ENCODE assay signal across 1 cellular context in genomic region chr1:61051455-61052392, GRCh38.
TF ChIP-seq lines count a peak whose summit lies in the region.

No MANE protein-coding gene starts in this region.

TF ChIP-seq in K562, 482 proteins besides CTCF, POLR2A, EP300 and RAD21 (continued from another document and continues in another):
- TF ChIP-seq HCFC1 (IDR thresholded peaks at IDR 0.05; ENCODE audit: low read depth, low read length) (no peak), ZBTB12 (CRISPR knock-in tag; IDR thresholded peaks at IDR 0.05) (no peak), COPS2 (conservative IDR thresholded peaks at IDR 0.05) (no peak), POLR3A (IDR thresholded peaks at IDR 0.05; ENCODE audit: borderline replicate concordance, extremely low read depth, insufficient read depth, insufficient read length) (no peak), RNF219 (CRISPR knock-in tag; IDR thresholded peaks at IDR 0.05) (no peak), ETV5 (CRISPR knock-in tag; IDR thresholded peaks at IDR 0.05; ENCODE audit: low read depth) (no peak), LEF1 (IDR thresholded peaks at IDR 0.05) (0 out of 2 replicates have a peak, but pooled peaks have one; percentile 7), MCM7 (IDR thresholded peaks at IDR 0.05) (no peak), TOE1 (IDR thresholded peaks at IDR 0.05; ENCODE audit: borderline replicate concordance) (no peak), TOE1 (CRISPR knock-in tag; IDR thresholded peaks at IDR 0.05; ENCODE audit: borderline replicate concordance, low read depth) (no peak), ZSCAN32 (CRISPR knock-in tag; IDR thresholded peaks at IDR 0.05) (no peak), NONO (IDR thresholded peaks at IDR 0.05; ENCODE audit: low read depth in 2 of 2, low read length in 1 of 2) (no peak), NKRF (IDR thresholded peaks at IDR 0.05; ENCODE audit: borderline replicate concordance) (no peak), BRD4 (IDR thresholded peaks at IDR 0.05) (no peak), RBM14 (IDR thresholded peaks at IDR 0.05; ENCODE audit: borderline replicate concordance, insufficient read depth, low read depth, low read length) (no peak), MECOM (CRISPR knock-in tag; IDR thresholded peaks at IDR 0.05) (0 out of 2 replicates have a peak, but pooled peaks have one; percentile 36), TAF1 (IDR thresholded peaks at IDR 0.05; ENCODE audit: control insufficient read depth, extremely low read depth, insufficient read depth, low read length, severe bottlenecking) (no peak), DIDO1 (tag; IDR thresholded peaks at IDR 0.05; ENCODE audit: low read depth) (no peak), FOSL1 (tag; conservative IDR thresholded peaks at IDR 0.05) (peak; percentile 47; the same call in 1 of the 2 replicates), SAFB (IDR thresholded peaks at IDR 0.05; ENCODE audit: borderline replicate concordance, low read depth, low read length) (no peak), HOXB6 (CRISPR knock-in tag; IDR thresholded peaks at IDR 0.05; ENCODE audit: borderline replicate concordance) (no peak), HDAC6 (IDR thresholded peaks at IDR 0.05; ENCODE audit: low read depth, low read length) (no peak), CBFB (CRISPR knock-in tag; IDR thresholded peaks at IDR 0.05) (no peak), GABPB2 (CRISPR knock-in tag; conservative IDR thresholded peaks at IDR 0.05) (no peak), ZNF79 (CRISPR knock-in tag; IDR thresholded peaks at IDR 0.05; ENCODE audit: low read depth) (no peak), SRSF3 (IDR thresholded peaks at IDR 0.05; ENCODE audit: insufficient read depth, low read length) (no peak), CBX2 (IDR thresholded peaks at IDR 0.05; ENCODE audit: insufficient read depth, low read length, poor library complexity, severe bottlenecking) (no peak), MLLT1 (IDR thresholded peaks at IDR 0.05) (peak in 1 of 2 experiments; percentile 18; a peak in 1 of 4 replicates), CHAMP1 (IDR thresholded peaks at IDR 0.05) (no peak), SRSF1 (IDR thresholded peaks at IDR 0.05; ENCODE audit: low read depth, low read length) (no peak), PHF8 (IDR thresholded peaks at IDR 0.05; ENCODE audit: borderline replicate concordance, low read length) (no peak; the same call in 1 of the 2 replicates), ZNF75A (CRISPR knock-in tag; IDR thresholded peaks at IDR 0.05) (no peak), BDP1 (IDR thresholded peaks at IDR 0.05; ENCODE audit: insufficient read depth, insufficient read length) (no peak), HNRNPK (IDR thresholded peaks at IDR 0.05; ENCODE audit: low read depth, low read length, poor library complexity, severe bottlenecking) (no peak), DEAF1 (CRISPR knock-in tag; IDR thresholded peaks at IDR 0.05) (no peak), CBX3 (IDR thresholded peaks at IDR 0.05; ENCODE audit: borderline replicate concordance in 1 of 2, low read length in 2 of 2) (no peak), ZNF592 (IDR thresholded peaks at IDR 0.05) (peak; percentile 36), GMEB1 (CRISPR knock-in tag; IDR thresholded peaks at IDR 0.05) (no peak), PHF20 (IDR thresholded peaks at IDR 0.05; ENCODE audit: partially characterized antibody) (no peak), SMC3 (conservative IDR thresholded peaks at IDR 0.05; ENCODE audit: insufficient read depth, low read depth, low read length) (no peak)
